In the genomic region with DNA sequence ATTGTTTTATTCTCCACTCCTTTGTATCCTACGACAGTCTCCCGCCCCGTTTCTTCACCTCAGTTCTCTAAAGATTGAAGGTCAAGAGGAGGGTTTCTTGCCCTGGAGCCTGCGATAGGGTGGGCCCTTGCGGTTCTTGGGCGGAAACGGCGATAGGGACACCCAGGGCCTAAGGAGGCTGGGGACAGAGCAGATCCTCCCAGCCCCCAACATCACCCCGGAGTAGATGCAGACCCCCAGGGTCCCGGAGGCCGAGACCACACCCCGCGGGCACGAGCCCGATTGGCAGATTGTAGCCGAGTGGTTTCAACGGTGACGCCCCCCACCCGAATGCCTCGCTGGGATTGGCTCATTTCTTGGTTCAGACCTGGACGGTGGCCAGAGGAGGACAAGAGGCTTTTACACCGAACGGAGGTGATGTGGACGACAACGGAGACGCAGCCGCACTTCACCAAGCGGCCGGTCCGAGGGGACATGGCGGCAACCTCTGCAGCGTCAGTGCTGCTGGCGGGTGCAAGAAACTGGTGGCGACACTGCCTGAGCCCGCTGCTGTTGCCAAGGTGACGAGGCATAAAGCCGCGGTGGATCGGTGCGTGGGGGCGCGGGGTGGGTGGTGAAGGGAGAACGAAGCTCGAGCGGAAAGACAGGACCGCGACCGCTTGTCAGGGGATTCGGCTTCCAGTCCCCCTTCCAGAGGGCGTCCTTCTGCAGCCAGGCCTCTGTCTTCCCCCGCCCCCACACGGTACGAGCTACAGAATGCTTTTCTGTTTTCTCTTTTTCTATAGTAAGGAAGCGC, we compare ENCODE assay signal across 1 cellular context.
TF ChIP-seq lines count a peak whose summit lies in the region.

No MANE protein-coding gene starts in this region.

TF ChIP-seq in K562, 482 proteins besides CTCF, POLR2A, EP300 and RAD21 (continued from another document and continues in another):
- TF ChIP-seq, protein P1, sequence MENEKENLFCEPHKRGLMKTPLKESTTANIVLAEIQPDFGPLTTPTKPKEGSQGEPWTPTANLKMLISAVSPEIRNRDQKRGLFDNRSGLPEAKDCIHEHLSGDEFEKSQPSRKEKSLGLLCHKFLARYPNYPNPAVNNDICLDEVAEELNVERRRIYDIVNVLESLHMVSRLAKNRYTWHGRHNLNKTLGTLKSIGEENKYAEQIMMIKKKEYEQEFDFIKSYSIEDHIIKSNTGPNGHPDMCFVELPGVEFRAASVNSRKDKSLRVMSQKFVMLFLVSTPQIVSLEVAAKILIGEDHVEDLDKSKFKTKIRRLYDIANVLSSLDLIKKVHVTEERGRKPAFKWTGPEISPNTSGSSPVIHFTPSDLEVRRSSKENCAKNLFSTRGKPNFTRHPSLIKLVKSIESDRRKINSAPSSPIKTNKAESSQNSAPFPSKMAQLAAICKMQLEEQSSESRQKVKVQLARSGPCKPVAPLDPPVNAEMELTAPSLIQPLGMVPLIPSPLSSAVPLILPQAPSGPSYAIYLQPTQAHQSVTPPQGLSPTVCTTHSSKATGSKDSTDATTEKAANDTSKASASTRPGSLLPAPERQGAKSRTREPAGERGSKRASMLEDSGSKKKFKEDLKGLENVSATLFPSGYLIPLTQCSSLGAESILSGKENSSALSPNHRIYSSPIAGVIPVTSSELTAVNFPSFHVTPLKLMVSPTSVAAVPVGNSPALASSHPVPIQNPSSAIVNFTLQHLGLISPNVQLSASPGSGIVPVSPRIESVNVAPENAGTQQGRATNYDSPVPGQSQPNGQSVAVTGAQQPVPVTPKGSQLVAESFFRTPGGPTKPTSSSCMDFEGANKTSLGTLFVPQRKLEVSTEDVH (IDR thresholded peaks at IDR 0.05; ENCODE audit: low read depth, partially characterized antibody): peak; percentile 49
- peak; percentile 93 for TF ChIP-seq CTBP1 (IDR thresholded peaks at IDR 0.05; ENCODE audit: borderline replicate concordance)
- peak; percentile 58 for TF ChIP-seq PRPF4 (IDR thresholded peaks at IDR 0.05; ENCODE audit: insufficient read depth, low read depth, low read length, poor library complexity, severe bottlenecking)
- peak; percentile 39 to 68; a peak in 2 of 4 replicates for TF ChIP-seq FOXK2 (conservative IDR thresholded peaks at IDR 0.05 in 1 of 2, IDR thresholded peaks at IDR 0.05 in 1 of 2; ENCODE audit: low read depth in 2 of 2)
- TF ChIP-seq, protein P2, sequence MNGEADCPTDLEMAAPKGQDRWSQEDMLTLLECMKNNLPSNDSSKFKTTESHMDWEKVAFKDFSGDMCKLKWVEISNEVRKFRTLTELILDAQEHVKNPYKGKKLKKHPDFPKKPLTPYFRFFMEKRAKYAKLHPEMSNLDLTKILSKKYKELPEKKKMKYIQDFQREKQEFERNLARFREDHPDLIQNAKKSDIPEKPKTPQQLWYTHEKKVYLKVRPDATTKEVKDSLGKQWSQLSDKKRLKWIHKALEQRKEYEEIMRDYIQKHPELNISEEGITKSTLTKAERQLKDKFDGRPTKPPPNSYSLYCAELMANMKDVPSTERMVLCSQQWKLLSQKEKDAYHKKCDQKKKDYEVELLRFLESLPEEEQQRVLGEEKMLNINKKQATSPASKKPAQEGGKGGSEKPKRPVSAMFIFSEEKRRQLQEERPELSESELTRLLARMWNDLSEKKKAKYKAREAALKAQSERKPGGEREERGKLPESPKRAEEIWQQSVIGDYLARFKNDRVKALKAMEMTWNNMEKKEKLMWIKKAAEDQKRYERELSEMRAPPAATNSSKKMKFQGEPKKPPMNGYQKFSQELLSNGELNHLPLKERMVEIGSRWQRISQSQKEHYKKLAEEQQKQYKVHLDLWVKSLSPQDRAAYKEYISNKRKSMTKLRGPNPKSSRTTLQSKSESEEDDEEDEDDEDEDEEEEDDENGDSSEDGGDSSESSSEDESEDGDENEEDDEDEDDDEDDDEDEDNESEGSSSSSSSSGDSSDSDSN (IDR thresholded peaks at IDR 0.05; ENCODE audit: borderline replicate concordance in 1 of 2, low read depth in 2 of 2, low read length in 2 of 2): peak; percentile 58 to 74; a peak in 2 of 4 replicates
- TF ChIP-seq NUFIP1 (IDR thresholded peaks at IDR 0.05; ENCODE audit: partially characterized antibody): peak; percentile 5
- 0 out of 2 replicates have a peak, but pooled peaks have one; percentile 68 for TF ChIP-seq ZBTB2 (IDR thresholded peaks at IDR 0.05)
- TF ChIP-seq SREBF1 (IDR thresholded peaks at IDR 0.05; ENCODE audit: borderline replicate concordance, low read depth, low read length): no peak
- TF ChIP-seq BHLHE40 (IDR thresholded peaks at IDR 0.05; ENCODE audit: low read length): peak; percentile 79
- TF ChIP-seq CTCFL (IDR thresholded peaks at IDR 0.05; ENCODE audit: borderline replicate concordance, insufficient read depth, low read depth, low read length, poor library complexity, severe bottlenecking): peak; percentile 37
- TF ChIP-seq NBN (IDR thresholded peaks at IDR 0.05; ENCODE audit: low read depth): peak; percentile 94
- TF ChIP-seq, protein P3, sequence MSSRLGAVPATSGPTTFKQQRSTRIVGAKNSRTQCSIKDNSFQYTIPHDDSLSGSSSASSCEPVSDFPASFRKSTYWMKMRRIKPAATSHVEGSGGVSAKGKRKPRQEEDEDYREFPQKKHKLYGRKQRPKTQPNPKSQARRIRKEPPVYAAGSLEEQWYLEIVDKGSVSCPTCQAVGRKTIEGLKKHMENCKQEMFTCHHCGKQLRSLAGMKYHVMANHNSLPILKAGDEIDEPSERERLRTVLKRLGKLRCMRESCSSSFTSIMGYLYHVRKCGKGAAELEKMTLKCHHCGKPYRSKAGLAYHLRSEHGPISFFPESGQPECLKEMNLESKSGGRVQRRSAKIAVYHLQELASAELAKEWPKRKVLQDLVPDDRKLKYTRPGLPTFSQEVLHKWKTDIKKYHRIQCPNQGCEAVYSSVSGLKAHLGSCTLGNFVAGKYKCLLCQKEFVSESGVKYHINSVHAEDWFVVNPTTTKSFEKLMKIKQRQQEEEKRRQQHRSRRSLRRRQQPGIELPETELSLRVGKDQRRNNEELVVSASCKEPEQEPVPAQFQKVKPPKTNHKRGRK (tag; IDR thresholded peaks at IDR 0.05): peak; percentile 82
- peak; percentile 98 for TF ChIP-seq ZFX (CRISPR knock-in tag; IDR thresholded peaks at IDR 0.05)
- TF ChIP-seq RCOR1 (IDR thresholded peaks at IDR 0.05; ENCODE audit: borderline replicate concordance in 1 of 2, low read depth in 2 of 2, low read length in 2 of 2): peak; percentile 10 to 57; a peak in 2 of 4 replicates
- TF ChIP-seq ZNF639 (CRISPR knock-in tag; conservative IDR thresholded peaks at IDR 0.05 in 1 of 2, IDR thresholded peaks at IDR 0.05 in 1 of 2): peak in 1 of 2 experiments; percentile 43; a peak in 1 of 4 replicates
- peak; percentile 68; the same call in 1 of the 2 replicates for TF ChIP-seq XRCC5 (IDR thresholded peaks at IDR 0.05; ENCODE audit: low read depth, low read length)
- TF ChIP-seq, protein P4, sequence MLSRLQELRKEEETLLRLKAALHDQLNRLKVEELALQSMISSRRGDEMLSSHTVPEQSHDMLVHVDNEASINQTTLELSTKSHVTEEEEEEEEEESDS (CRISPR knock-in tag; IDR thresholded peaks at IDR 0.05): no peak
- peak; percentile 50; the same call in 1 of the 2 replicates for TF ChIP-seq HES1 (IDR thresholded peaks at IDR 0.05; ENCODE audit: low read depth)
- TF ChIP-seq CBX2 (IDR thresholded peaks at IDR 0.05; ENCODE audit: insufficient read depth, low read length, poor library complexity, severe bottlenecking): no peak
- TF ChIP-seq ARNT (IDR thresholded peaks at IDR 0.05): peak in 1 of 2 experiments; percentile 41; a peak in 1 of 4 replicates
- peak; percentile 77 for TF ChIP-seq POU5F1 (IDR thresholded peaks at IDR 0.05; ENCODE audit: borderline replicate concordance, low read depth, low read length, partially characterized antibody)
- TF ChIP-seq RNF2 (IDR thresholded peaks at IDR 0.05): peak; percentile 77; the same call in 1 of the 2 replicates
- TF ChIP-seq SAFB2 (IDR thresholded peaks at IDR 0.05; ENCODE audit: borderline replicate concordance, low read depth, low read length, severe bottlenecking): no peak
- peak; percentile 84 for TF ChIP-seq CREM (IDR thresholded peaks at IDR 0.05; ENCODE audit: low read depth)
- peak in 1 of 2 experiments; percentile 79; a peak in 2 of 4 replicates for TF ChIP-seq HDAC1 (IDR thresholded peaks at IDR 0.05)
- peak; percentile 17 to 41 for TF ChIP-seq AFF1 (IDR thresholded peaks at IDR 0.05; ENCODE audit: low read depth in 1 of 2, partially characterized antibody in 2 of 2)
- no peak for TF ChIP-seq SRF (CRISPR knock-in tag; IDR thresholded peaks at IDR 0.05)
- peak; percentile 93 for TF ChIP-seq NFIC (IDR thresholded peaks at IDR 0.05)
- TF ChIP-seq ATF7 (IDR thresholded peaks at IDR 0.05): peak; percentile 88
- TF ChIP-seq ZNF431 (CRISPR knock-in tag; IDR thresholded peaks at IDR 0.05): peak; percentile 73
- TF ChIP-seq MTA3 (IDR thresholded peaks at IDR 0.05; ENCODE audit: borderline replicate concordance): peak; percentile 99
- peak; percentile 75 for TF ChIP-seq L3MBTL2 (IDR thresholded peaks at IDR 0.05)
- peak; percentile 79 for TF ChIP-seq TAF1 (IDR thresholded peaks at IDR 0.05; ENCODE audit: control insufficient read depth, extremely low read depth, insufficient read depth, low read length, severe bottlenecking)
- peak; percentile 62 for TF ChIP-seq SOX6 (IDR thresholded peaks at IDR 0.05)
- TF ChIP-seq PTBP1 (IDR thresholded peaks at IDR 0.05; ENCODE audit: low read depth, low read length): no peak
- TF ChIP-seq, protein P5, sequence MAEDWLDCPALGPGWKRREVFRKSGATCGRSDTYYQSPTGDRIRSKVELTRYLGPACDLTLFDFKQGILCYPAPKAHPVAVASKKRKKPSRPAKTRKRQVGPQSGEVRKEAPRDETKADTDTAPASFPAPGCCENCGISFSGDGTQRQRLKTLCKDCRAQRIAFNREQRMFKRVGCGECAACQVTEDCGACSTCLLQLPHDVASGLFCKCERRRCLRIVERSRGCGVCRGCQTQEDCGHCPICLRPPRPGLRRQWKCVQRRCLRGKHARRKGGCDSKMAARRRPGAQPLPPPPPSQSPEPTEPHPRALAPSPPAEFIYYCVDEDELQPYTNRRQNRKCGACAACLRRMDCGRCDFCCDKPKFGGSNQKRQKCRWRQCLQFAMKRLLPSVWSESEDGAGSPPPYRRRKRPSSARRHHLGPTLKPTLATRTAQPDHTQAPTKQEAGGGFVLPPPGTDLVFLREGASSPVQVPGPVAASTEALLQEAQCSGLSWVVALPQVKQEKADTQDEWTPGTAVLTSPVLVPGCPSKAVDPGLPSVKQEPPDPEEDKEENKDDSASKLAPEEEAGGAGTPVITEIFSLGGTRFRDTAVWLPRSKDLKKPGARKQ (CRISPR knock-in tag; IDR thresholded peaks at IDR 0.05): no peak
